1 cellular context compared by ENCODE assay signal in the genomic region with DNA sequence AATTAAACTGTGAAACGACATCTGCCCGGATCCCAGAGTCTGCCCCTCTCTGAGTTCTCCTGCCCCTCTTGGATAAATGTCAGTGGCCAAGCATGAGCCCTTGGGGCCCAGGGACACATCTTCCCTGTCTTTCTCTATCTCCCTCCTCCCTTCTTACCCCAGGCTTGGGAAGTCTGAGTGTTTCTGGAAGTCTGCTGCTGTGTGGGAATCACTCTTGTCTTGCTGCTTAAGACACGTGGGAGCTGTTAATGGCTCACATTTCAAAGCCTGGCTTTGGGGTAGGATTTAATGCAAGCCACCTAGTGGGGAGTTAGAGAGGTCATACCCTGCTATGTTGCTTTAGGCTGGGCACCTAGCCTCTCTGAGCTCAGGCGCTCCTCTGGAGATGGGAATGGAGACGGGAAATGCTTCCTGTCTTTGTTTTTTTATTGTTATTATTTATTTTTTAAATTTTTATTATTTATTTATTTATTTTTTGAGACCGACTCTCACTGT.
TF ChIP-seq lines count a peak whose summit lies in the region.

No MANE protein-coding gene starts in this region.

TF ChIP-seq in HEK293, 187 proteins besides CTCF, POLR2A, EP300 and RAD21 (continued from another document):
- TF ChIP-seq ZNF513 (tag by site-specific recombination; IDR thresholded peaks at IDR 0.05) (no peak), ZNF514 (tag by site-specific recombination; IDR thresholded peaks at IDR 0.05) (no peak), IKZF3 (tag by site-specific recombination; IDR thresholded peaks at IDR 0.05) (peak; percentile 68; the same call in 1 of the 2 replicates), ZNF549 (tag by site-specific recombination; IDR thresholded peaks at IDR 0.05) (no peak), GLI4 (tag by site-specific recombination; IDR thresholded peaks at IDR 0.05) (no peak), ZBTB17 (tag by site-specific recombination; IDR thresholded peaks at IDR 0.05) (peak; percentile 46; the same call in 1 of the 2 replicates), ZNF184 (tag by site-specific recombination; IDR thresholded peaks at IDR 0.05) (no peak), ZNF548 (tag by site-specific recombination; IDR thresholded peaks at IDR 0.05) (no peak), ZNF776 (tag by site-specific recombination; IDR thresholded peaks at IDR 0.05; ENCODE audit: borderline replicate concordance) (no peak), GFI1B (tag by site-specific recombination; IDR thresholded peaks at IDR 0.05) (no peak), INSM2 (tag by site-specific recombination; IDR thresholded peaks at IDR 0.05) (no peak), TSHZ1 (tag by site-specific recombination; IDR thresholded peaks at IDR 0.05; ENCODE audit: borderline replicate concordance) (no peak), ZNF416 (tag by site-specific recombination; IDR thresholded peaks at IDR 0.05) (no peak), ZNF701 (tag by site-specific recombination; IDR thresholded peaks at IDR 0.05) (no peak), ZNF707 (tag by site-specific recombination; IDR thresholded peaks at IDR 0.05) (no peak), ZNF133 (tag by site-specific recombination; IDR thresholded peaks at IDR 0.05) (no peak), HOXC10 (CRISPR knock-in tag; IDR thresholded peaks at IDR 0.05) (no peak), ZIC2 (tag by site-specific recombination; IDR thresholded peaks at IDR 0.05) (peak; percentile 72), BCL11B (tag by site-specific recombination; IDR thresholded peaks at IDR 0.05; ENCODE audit: low read depth) (no peak), ZNF843 (tag by site-specific recombination; IDR thresholded peaks at IDR 0.05) (peak; percentile 46; the same call in 1 of the 2 replicates), ZNF157 (tag by site-specific recombination; IDR thresholded peaks at IDR 0.05) (no peak), ZNF292 (tag by site-specific recombination; IDR thresholded peaks at IDR 0.05; ENCODE audit: borderline replicate concordance, low read depth) (no peak), YY2 (tag by site-specific recombination; IDR thresholded peaks at IDR 0.05) (no peak), ZNF280D (tag by site-specific recombination; IDR thresholded peaks at IDR 0.05) (no peak), ZNF510 (tag by site-specific recombination; IDR thresholded peaks at IDR 0.05; ENCODE audit: insufficient replicate concordance) (no peak), KLF10 (tag by site-specific recombination; IDR thresholded peaks at IDR 0.05) (no peak), SETDB1 (IDR thresholded peaks at IDR 0.05; ENCODE audit: insufficient read length, low read length) (no peak), MZF1 (tag by site-specific recombination; IDR thresholded peaks at IDR 0.05; ENCODE audit: borderline replicate concordance) (peak; percentile 96; the same call in 1 of the 2 replicates), ZNF423 (tag by site-specific recombination; IDR thresholded peaks at IDR 0.05) (no peak), ZNF175 (tag by site-specific recombination; IDR thresholded peaks at IDR 0.05) (no peak), BCL6B (tag by site-specific recombination; IDR thresholded peaks at IDR 0.05) (no peak), ZNF530 (tag by site-specific recombination; IDR thresholded peaks at IDR 0.05; ENCODE audit: low read depth) (no peak), ZSCAN30 (tag by site-specific recombination; IDR thresholded peaks at IDR 0.05) (no peak), ZNF600 (tag by site-specific recombination; IDR thresholded peaks at IDR 0.05) (peak; percentile 88), KLF9 (tag by site-specific recombination; IDR thresholded peaks at IDR 0.05; ENCODE audit: low read depth) (no peak), FEZF1 (tag by site-specific recombination; IDR thresholded peaks at IDR 0.05) (peak; percentile 30; the same call in 1 of the 2 replicates), ZNF341 (tag by site-specific recombination; IDR thresholded peaks at IDR 0.05; ENCODE audit: low read depth) (no peak), ZNF837 (tag by site-specific recombination; IDR thresholded peaks at IDR 0.05) (no peak)
- TF ChIP-seq, protein P1, sequence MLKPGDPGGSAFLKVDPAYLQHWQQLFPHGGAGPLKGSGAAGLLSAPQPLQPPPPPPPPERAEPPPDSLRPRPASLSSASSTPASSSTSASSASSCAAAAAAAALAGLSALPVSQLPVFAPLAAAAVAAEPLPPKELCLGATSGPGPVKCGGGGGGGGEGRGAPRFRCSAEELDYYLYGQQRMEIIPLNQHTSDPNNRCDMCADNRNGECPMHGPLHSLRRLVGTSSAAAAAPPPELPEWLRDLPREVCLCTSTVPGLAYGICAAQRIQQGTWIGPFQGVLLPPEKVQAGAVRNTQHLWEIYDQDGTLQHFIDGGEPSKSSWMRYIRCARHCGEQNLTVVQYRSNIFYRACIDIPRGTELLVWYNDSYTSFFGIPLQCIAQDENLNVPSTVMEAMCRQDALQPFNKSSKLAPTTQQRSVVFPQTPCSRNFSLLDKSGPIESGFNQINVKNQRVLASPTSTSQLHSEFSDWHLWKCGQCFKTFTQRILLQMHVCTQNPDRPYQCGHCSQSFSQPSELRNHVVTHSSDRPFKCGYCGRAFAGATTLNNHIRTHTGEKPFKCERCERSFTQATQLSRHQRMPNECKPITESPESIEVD (tag by site-specific recombination; IDR thresholded peaks at IDR 0.05), result no peak
- TF ChIP-seq, protein P2, sequence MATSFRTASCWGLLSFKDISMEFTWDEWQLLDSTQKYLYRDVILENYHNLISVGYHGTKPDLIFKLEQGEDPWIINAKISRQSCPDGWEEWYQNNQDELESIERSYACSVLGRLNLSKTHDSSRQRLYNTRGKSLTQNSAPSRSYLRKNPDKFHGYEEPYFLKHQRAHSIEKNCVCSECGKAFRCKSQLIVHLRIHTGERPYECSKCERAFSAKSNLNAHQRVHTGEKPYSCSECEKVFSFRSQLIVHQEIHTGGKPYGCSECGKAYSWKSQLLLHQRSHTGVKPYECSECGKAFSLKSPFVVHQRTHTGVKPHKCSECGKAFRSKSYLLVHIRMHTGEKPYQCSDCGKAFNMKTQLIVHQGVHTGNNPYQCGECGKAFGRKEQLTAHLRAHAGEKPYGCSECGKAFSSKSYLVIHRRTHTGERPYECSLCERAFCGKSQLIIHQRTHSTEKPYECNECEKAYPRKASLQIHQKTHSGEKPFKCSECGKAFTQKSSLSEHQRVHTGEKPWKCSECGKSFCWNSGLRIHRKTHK (tag by site-specific recombination; IDR thresholded peaks at IDR 0.05), result no peak
- TF ChIP-seq, protein P3, sequence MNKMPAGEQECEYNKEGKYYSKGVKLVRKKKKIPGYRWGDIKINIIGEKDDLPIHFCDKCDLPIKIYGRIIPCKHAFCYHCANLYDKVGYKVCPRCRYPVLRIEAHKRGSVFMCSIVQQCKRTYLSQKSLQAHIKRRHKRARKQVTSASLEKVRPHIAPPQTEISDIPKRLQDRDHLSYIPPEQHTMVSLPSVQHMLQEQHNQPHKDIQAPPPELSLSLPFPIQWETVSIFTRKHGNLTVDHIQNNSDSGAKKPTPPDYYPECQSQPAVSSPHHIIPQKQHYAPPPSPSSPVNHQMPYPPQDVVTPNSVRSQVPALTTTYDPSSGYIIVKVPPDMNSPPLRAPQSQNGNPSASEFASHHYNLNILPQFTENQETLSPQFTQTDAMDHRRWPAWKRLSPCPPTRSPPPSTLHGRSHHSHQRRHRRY (tag by site-specific recombination; IDR thresholded peaks at IDR 0.05), result no peak
- TF ChIP-seq, protein P4, sequence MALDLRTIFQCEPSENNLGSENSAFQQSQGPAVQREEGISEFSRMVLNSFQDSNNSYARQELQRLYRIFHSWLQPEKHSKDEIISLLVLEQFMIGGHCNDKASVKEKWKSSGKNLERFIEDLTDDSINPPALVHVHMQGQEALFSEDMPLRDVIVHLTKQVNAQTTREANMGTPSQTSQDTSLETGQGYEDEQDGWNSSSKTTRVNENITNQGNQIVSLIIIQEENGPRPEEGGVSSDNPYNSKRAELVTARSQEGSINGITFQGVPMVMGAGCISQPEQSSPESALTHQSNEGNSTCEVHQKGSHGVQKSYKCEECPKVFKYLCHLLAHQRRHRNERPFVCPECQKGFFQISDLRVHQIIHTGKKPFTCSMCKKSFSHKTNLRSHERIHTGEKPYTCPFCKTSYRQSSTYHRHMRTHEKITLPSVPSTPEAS (tag by site-specific recombination; IDR thresholded peaks at IDR 0.05), result no peak
